Comparison of ENCODE assay signal across 8 cellular contexts in the genomic region with DNA sequence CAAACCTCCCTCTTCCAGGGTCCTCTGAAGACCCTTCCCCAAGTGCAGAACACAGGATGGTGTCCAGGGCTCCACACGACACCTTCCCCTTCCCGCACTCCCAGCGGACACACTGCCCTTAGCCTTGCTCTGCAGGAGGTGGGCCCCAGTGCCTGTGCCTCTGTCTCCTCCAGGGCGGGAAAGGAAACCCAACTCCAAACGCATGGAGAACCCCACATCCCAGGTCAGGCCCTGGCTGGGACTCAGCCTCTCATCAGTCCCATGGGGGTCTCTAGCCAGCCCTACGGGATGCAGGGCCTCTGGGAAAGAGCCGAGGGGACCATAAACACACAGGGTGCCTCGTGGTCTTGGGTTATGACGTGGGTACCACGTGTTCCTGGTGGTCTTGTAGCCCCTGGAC.
"Had no signal": no experiment of that assay in that cellular context is flagged by ENCODE, and none has a peak within 500 bp of the region (broad histone marks: within the 10 kb centered on the region; RNA-seq: fewer than 3 reads in every experiment).

No MANE protein-coding gene starts in this region.

- H3K36me3 Mint-ChIP-seq: IgD-negative memory B cell had no signal

- H3K4me2 ChIP-seq: KMS-11 had no signal

- H3K27ac Mint-ChIP-seq: IgD-negative memory B cell had no signal

- H3K27ac ChIP-seq: HL-60, KMS-11 had no signal

- H3K27me3 Mint-ChIP-seq: IgD-negative memory B cell had no signal

- ATAC-seq: K562 had no signal

- FAIRE-seq: HTR-8/SVneo, K562 had no signal

- DNase-seq: IMR-90, KBM-7, KG1 had no signal

- H3K4me3 ChIP-seq: K562 had no signal

- H3K9ac ChIP-seq: KMS-11 had no signal
